12 cellular contexts compared by ENCODE assay signal in the genomic region with DNA sequence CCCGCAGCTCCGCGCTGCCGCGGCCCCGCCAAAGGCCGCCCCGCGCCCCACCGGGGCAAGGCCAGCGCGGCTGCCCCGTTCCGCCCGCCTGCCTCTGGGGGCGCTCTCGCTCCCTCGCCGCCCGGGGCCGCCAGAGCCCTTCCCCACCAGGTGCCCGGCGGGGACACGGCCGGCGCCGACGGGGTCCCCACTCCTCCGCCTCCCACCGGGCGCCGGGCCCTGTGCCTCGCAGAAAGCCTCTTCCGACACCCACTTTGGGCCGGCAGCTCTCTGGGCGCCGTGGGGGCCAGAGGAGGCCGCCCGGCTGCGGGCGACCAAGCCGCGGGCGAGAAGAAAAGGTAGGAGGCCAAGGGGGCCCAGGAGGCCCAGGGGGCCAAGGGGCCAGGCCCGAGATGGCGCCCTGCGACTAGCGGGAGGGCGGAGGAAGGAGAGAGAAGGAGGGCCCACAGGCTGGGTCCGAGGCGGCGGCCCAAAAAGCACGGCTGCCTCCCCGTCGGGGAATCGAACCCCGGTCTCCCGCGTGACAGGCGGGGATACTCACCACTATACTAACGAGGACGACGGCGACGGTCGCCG. TPM values are rescaled to one million over a fixed set of nuclear protein-coding genes. Genes with fewer than 3 reads are reported as not detected.
DNase-seq lines count a peak whose midpoint lies in the region; ATAC-seq, FAIRE-seq and TF ChIP-seq lines count a peak whose summit lies in the region.
"Not testable (repeated sequence)": the region's sequence is repeated elsewhere in the genome, so short reads cannot be mapped to it uniquely, and the experiment has no call there.
"Had no signal": no experiment of that assay in that cellular context is flagged by ENCODE, and none has a peak within 500 bp of the region (broad histone marks: within the 10 kb centered on the region; RNA-seq: fewer than 3 reads in every experiment).

No MANE protein-coding gene starts in this region.

- RAD21 ChIA-PET in GM12878 (lab: Charles Lee; ENCODE audit: unreplicated experiment) = not testable (repeated sequence)

- not testable (repeated sequence) for DNase-seq in CD4-positive, alpha-beta T cell; T-helper 17 cell; GM12878 (ENCODE audit: low read depth, low spot score); omental fat pad (ENCODE audit: low spot score)

- TF ChIP-seq RAD21 in GM12878 (IDR thresholded peaks at IDR 0.05; ENCODE audit: insufficient read depth, low read depth, low read length) = not testable (repeated sequence)

- not testable (repeated sequence) for H3K27me3 ChIP-seq in CD4-positive, alpha-beta T cell (ENCODE audit: control insufficient read depth, insufficient read depth, low read length); GM12878 (replicated peaks in 1 of 2; ENCODE audit: control insufficient read depth in 2 of 2, insufficient read depth in 2 of 2, low read length in 1 of 2)

- CTCF ChIA-PET in CD4-positive, alpha-beta T cell (lab: Charles Lee); GM12878 (lab: Yijun Ruan, JAX): not testable (repeated sequence)

- not testable (repeated sequence) for H4K20me1 ChIP-seq in GM12878 (ENCODE audit: control insufficient read depth, insufficient read depth)

- H3K36me3 Mint-ChIP-seq in CD4-positive, alpha-beta T cell (ENCODE audit: low read depth); T-helper 17 cell (ENCODE audit: low read depth): not testable (repeated sequence)

- H3K4me1 Mint-ChIP-seq in CD4-positive, alpha-beta T cell (ENCODE audit: low read depth); T-helper 17 cell: not testable (repeated sequence)

- H3K4me1 ChIP-seq in GM12878 (ENCODE audit: control insufficient read depth, insufficient read depth, low read length) = not testable (repeated sequence)

- WGBS in GM12878 (ENCODE audit: insufficient coverage, insufficient replicate concordance, low lambda C conversion rate, missing lambda C conversion rate) = no CpG with 5 or more reads among the region's 67 CpGs

- not testable (repeated sequence) for H3K4me3 Mint-ChIP-seq in CD4-positive, alpha-beta T cell; T-helper 17 cell

- POLR2A ChIA-PET in CD4-positive, alpha-beta T cell (lab: Charles Lee); GM12878 (lab: Charles Lee): not testable (repeated sequence)

- peak; percentile 16 for ATAC-seq in CD4-positive, alpha-beta T cell (ENCODE audit: poor library complexity)
- ATAC-seq in GM19328 (IDR thresholded peaks at IDR 0.05; ENCODE audit: unreplicated experiment) = peak; percentile 21
- ATAC-seq in GM21576 (IDR thresholded peaks at IDR 0.05; ENCODE audit: unreplicated experiment) = peak; percentile 25
- ATAC-seq in HG02798 (IDR thresholded peaks at IDR 0.05; ENCODE audit: poor library complexity, unreplicated experiment) = peak; percentile 34
- peak; percentile 41 for ATAC-seq in HG03354 (IDR thresholded peaks at IDR 0.05; ENCODE audit: poor library complexity, severe bottlenecking, unreplicated experiment)
- ATAC-seq in T-helper 17 cell = peak; percentile 26
- peak; percentile 46 for ATAC-seq in GM12878
- ATAC-seq in omental fat pad (ENCODE audit: low FRiP score) = peak; percentile 5

- not testable (repeated sequence) for H2AFZ ChIP-seq in GM12878 (ENCODE audit: control insufficient read depth, low read depth, low read length)

- BruUV-seq in GM12878 (replicated peaks; lab: Mats Ljungman, UMichigan) = not testable (repeated sequence)

- SMC1A ChIA-PET in GM12878 (lab: Charles Lee; ENCODE audit: uncharacterized antibody, unreplicated experiment) = not testable (repeated sequence)

- not testable (repeated sequence) for TF ChIP-seq CTCF in CD4-positive, alpha-beta T cell (IDR thresholded peaks at IDR 0.05); GM12878 (IDR thresholded peaks at IDR 0.05 in 2 of 3, conservative IDR thresholded peaks at IDR 0.05 in 1 of 3; ENCODE audit: control insufficient read depth in 2 of 3, extremely low read depth in 1 of 3, insufficient read depth in 1 of 3, low read depth in 3 of 3, low read length in 3 of 3); omental fat pad (IDR thresholded peaks at IDR 0.05)

- H3K27me3 Mint-ChIP-seq in CD4-positive, alpha-beta T cell; T-helper 17 cell: not testable (repeated sequence)

- not testable (repeated sequence) for H3K4me3 ChIP-seq in GM12878

- in situ Hi-C loops in GM12878 (cut with MboI) = not testable (repeated sequence)

- H3K9me3 Mint-ChIP-seq in CD4-positive, alpha-beta T cell = not testable (repeated sequence)

- not testable (repeated sequence) for TF ChIP-seq POLR2A in GM12878 (IDR thresholded peaks at IDR 0.05; ENCODE audit: low read depth, low read length)

- FAIRE-seq in GM12878 (lab: Jason Lieb, UNC) = not testable (repeated sequence)

- H3K79me2 ChIP-seq in GM12878 (ENCODE audit: control insufficient read depth, insufficient read depth, low read length) = not testable (repeated sequence)

- H3K9me3 ChIP-seq in CD4-positive, alpha-beta T cell (ENCODE audit: control insufficient read depth, low read length); T-helper 17 cell (ENCODE audit: control insufficient read depth, low read length, poor library complexity, severe bottlenecking); GM12878 (replicated peaks; ENCODE audit: control insufficient read depth, insufficient read depth, low read length): not testable (repeated sequence)

- H3K9ac ChIP-seq in GM12878 (ENCODE audit: control insufficient read depth, insufficient read depth, low read length) = not testable (repeated sequence)

- H3K27ac ChIP-seq in CD4-positive, alpha-beta T cell (ENCODE audit: low read depth, low read length); GM12878 (ENCODE audit: control insufficient read depth, insufficient read depth): not testable (repeated sequence)

- H3K36me3 ChIP-seq in GM12878 (ENCODE audit: control insufficient read depth in 2 of 2, insufficient read depth in 2 of 2, low read length in 1 of 2) = not testable (repeated sequence)

- TF ChIP-seq EP300 in GM12878 (IDR thresholded peaks at IDR 0.05; ENCODE audit: borderline replicate concordance in 1 of 2, control insufficient read depth in 1 of 2, low read depth in 2 of 2, low read length in 2 of 2) = not testable (repeated sequence)

- H3K4me2 ChIP-seq in GM12878 (ENCODE audit: control insufficient read depth, insufficient read depth) = not testable (repeated sequence)

- H3K27ac Mint-ChIP-seq in CD4-positive, alpha-beta T cell; T-helper 17 cell: not testable (repeated sequence)

- intact Hi-C loops in CD4-positive, alpha-beta T cell (cut with DNase I, micrococcal nuclease); GM12878 (cut with micrococcal nuclease; ENCODE audit: unreplicated experiment): not testable (repeated sequence)

RNA-seq across cellular contexts. Expression of a gene that starts 57.4 kb away (rescaled TPM):
- total RNA-seq in CD4-positive, alpha-beta T cell = under 1 TPM; 0.63 to 0.89 TPM
- 1 to 10 TPM; 2.5 to 6.1 TPM for total RNA-seq in T-helper 17 cell
- total RNA-seq in GM12878 (2013; cell fraction: nucleolus; rRNA removed) = 7.9 and 10.6 TPM in 2 replicates
- total RNA-seq in GM12878 (2014; rRNA removed) = 5.0 and 5.7 TPM in 2 replicates
- 5.3 and 7.0 TPM in 2 replicates for total RNA-seq in GM12878 (2014; rRNA removed; fragmentation: Illumina TruSeq; extraction: Trizol)
- 6.4 and 6.9 TPM in 2 replicates for total RNA-seq in GM12878 (2021)
- polyA plus RNA-seq in GM12878 (2011; ENCODE audit: low read depth) = 0.41 TPM
- 2.3 and 3.7 TPM in 2 replicates for polyA plus RNA-seq in GM12878 (2011; rRNA removed)
- polyA plus RNA-seq in GM12878 (2011; cell fraction: cytosol; rRNA removed) = 1.0 TPM in 2 replicates
- polyA plus RNA-seq in GM12878 (2011; cell fraction: nucleus; rRNA removed) = 2.4 and 2.9 TPM in 2 replicates
- polyA plus RNA-seq in GM12878 (2012) = 1.2 and 1.4 TPM in 2 replicates
- polyA plus RNA-seq in GM12878 (2014; fragmentation: Illumina TruSeq; extraction: Trizol) = 7.4 and 9.3 TPM in 2 replicates
- polyA plus RNA-seq in GM12878 (2014; fragmentation: Nextera tagmentation; extraction: Ambion mirVana) = 1 to 10 TPM; 3.8 to 4.2 TPM
- 3.2 and 3.3 TPM in 2 replicates for polyA plus RNA-seq in GM12878 (2014; rRNA removed)
- 1 to 10 TPM; 3.1 to 3.6 TPM for polyA plus RNA-seq in GM12878 (2016; fragmentation: Nextera tagmentation; extraction: Ambion mirVana)
- 1.5 and 1.8 TPM in 2 replicates for polyA minus RNA-seq in GM12878 (2011; rRNA and poly(A)+ RNA removed)
- 0.53 and 1.0 TPM in 2 replicates for polyA minus RNA-seq in GM12878 (2011; cell fraction: cytosol; rRNA and poly(A)+ RNA removed)
- 1.3 and 2.4 TPM in 2 replicates for polyA minus RNA-seq in GM12878 (2011; cell fraction: nucleus; rRNA and poly(A)+ RNA removed)
- 100 to 1,000 TPM; 118 to 222 (median 130) TPM for total RNA-seq in omental fat pad
- total RNA-seq: activated CD4-positive, alpha-beta T cell treated with anti-CD3 and anti-CD28 coated beads, Interleukin-2, amount 10 ng/mL, durations not matched to agents 24 days and 14 days; smooth muscle cell; T-helper 1 cell treated with Interleukin-12 subunit alpha and Interleukin-12 subunit beta and Interleukin-4 antibody, amounts not matched to agents 30 ng/mL and 1 ng/mL, for 36 hours had no signal
- polyA plus RNA-seq: CD8-positive, alpha-beta memory T cell had no signal

Comparison
In these comparisons a context has a peak if more than half of its experiments do, and no peak if none do; other contexts are left out.
1. RNA of a gene that starts 57.4 kb away (total RNA-seq): 118 to 222 TPM in omental fat pad; 2.5 to 6.1 TPM in T-helper 17 cell, 5.0 to 10.6 TPM in GM12878 and 0.63 to 0.89 TPM in CD4-positive, alpha-beta T cell; every median in the first group is over 10 times any median in the second.
2. Peak in every context shown above with its lines, with median percentiles within 50 percentile points of each other: ATAC-seq.